In genomic region chr3:187748050-187748481, GRCh38 we compare ENCODE assay signal across 1 cellular context.
TF ChIP-seq lines count a peak whose summit lies in the region.

No MANE protein-coding gene starts in this region.

TF ChIP-seq in HepG2, 621 proteins besides CTCF, POLR2A, EP300 and RAD21 (continued from another document and continues in another):
- TF ChIP-seq SNRNP70 (IDR thresholded peaks at IDR 0.05; ENCODE audit: low read depth, low read length), result no peak
- no peak for TF ChIP-seq ZFP41 (CRISPR knock-in tag; IDR thresholded peaks at IDR 0.05; ENCODE audit: borderline replicate concordance)
- TF ChIP-seq HOMEZ (CRISPR knock-in tag; IDR thresholded peaks at IDR 0.05; ENCODE audit: low read depth), result peak; percentile 31; the same call in 1 of the 2 replicates
- no peak for TF ChIP-seq CBX1 (IDR thresholded peaks at IDR 0.05; ENCODE audit: low read depth)
- no peak for TF ChIP-seq MXD1 (CRISPR knock-in tag; IDR thresholded peaks at IDR 0.05)
- TF ChIP-seq SMARCE1 (IDR thresholded peaks at IDR 0.05; ENCODE audit: borderline replicate concordance), result no peak
- no peak for TF ChIP-seq GZF1 (CRISPR knock-in tag; IDR thresholded peaks at IDR 0.05)
- 0 out of 2 replicates have a peak, but pooled peaks have one; percentile 20 for TF ChIP-seq NR2C2 (CRISPR knock-in tag; IDR thresholded peaks at IDR 0.05; ENCODE audit: borderline replicate concordance)
- no peak for TF ChIP-seq LRRFIP1 (CRISPR knock-in tag; conservative IDR thresholded peaks at IDR 0.05)
- no peak; the same call in 1 of the 2 replicates for TF ChIP-seq ZKSCAN8 (CRISPR knock-in tag; IDR thresholded peaks at IDR 0.05; ENCODE audit: borderline replicate concordance)
- TF ChIP-seq ZNF766 (CRISPR knock-in tag; IDR thresholded peaks at IDR 0.05; ENCODE audit: borderline replicate concordance), result no peak
- peak; percentile 57 for TF ChIP-seq SMAD3 (CRISPR knock-in tag; IDR thresholded peaks at IDR 0.05)
- no peak for TF ChIP-seq ETS1 (CRISPR knock-in tag; IDR thresholded peaks at IDR 0.05)
- TF ChIP-seq PHF8 (CRISPR knock-in tag; IDR thresholded peaks at IDR 0.05), result no peak
- no peak for TF ChIP-seq ZNF564 (CRISPR knock-in tag; IDR thresholded peaks at IDR 0.05)
- no peak for TF ChIP-seq ZEB1 (IDR thresholded peaks at IDR 0.05; ENCODE audit: insufficient replicate concordance, low read depth)
- TF ChIP-seq THAP8 (CRISPR knock-in tag; IDR thresholded peaks at IDR 0.05; ENCODE audit: borderline replicate concordance), result no peak
- TF ChIP-seq NAIF1 (CRISPR knock-in tag; IDR thresholded peaks at IDR 0.05; ENCODE audit: borderline replicate concordance), result no peak
- no peak for TF ChIP-seq ZBTB49 (CRISPR knock-in tag; IDR thresholded peaks at IDR 0.05; ENCODE audit: borderline replicate concordance)
- no peak for TF ChIP-seq PAWR (CRISPR knock-in tag; IDR thresholded peaks at IDR 0.05; ENCODE audit: borderline replicate concordance)
- TF ChIP-seq IRF9 (CRISPR knock-in tag; IDR thresholded peaks at IDR 0.05; ENCODE audit: borderline replicate concordance), result no peak
- no peak for TF ChIP-seq ZSCAN21 (CRISPR knock-in tag; IDR thresholded peaks at IDR 0.05; ENCODE audit: borderline replicate concordance)
- TF ChIP-seq REXO4 (CRISPR knock-in tag; IDR thresholded peaks at IDR 0.05; ENCODE audit: borderline replicate concordance), result no peak
- TF ChIP-seq KDM4B (CRISPR knock-in tag; IDR thresholded peaks at IDR 0.05), result 0 out of 2 replicates have a peak, but pooled peaks have one; percentile 65
- TF ChIP-seq AGO1 (IDR thresholded peaks at IDR 0.05; ENCODE audit: low read depth, low read length, poor library complexity, severe bottlenecking), result no peak
- TF ChIP-seq GLMP (CRISPR knock-in tag; IDR thresholded peaks at IDR 0.05; ENCODE audit: borderline replicate concordance), result no peak
- TF ChIP-seq PCBP2 (optimal IDR thresholded peaks at IDR 0.05; ENCODE audit: low read depth, low read length, poor library complexity, severe bottlenecking), result no peak
- no peak for TF ChIP-seq EED (CRISPR knock-in tag; IDR thresholded peaks at IDR 0.05)
- TF ChIP-seq ARNT2 (CRISPR knock-in tag; IDR thresholded peaks at IDR 0.05; ENCODE audit: low read depth), result no peak
- no peak for TF ChIP-seq MXD3 (CRISPR knock-in tag; IDR thresholded peaks at IDR 0.05)
- no peak for TF ChIP-seq NR0B2 (CRISPR knock-in tag; IDR thresholded peaks at IDR 0.05)
- TF ChIP-seq ZNF530 (CRISPR knock-in tag; IDR thresholded peaks at IDR 0.05; ENCODE audit: low read depth), result no peak
- TF ChIP-seq MTERF4 (CRISPR knock-in tag; IDR thresholded peaks at IDR 0.05), result no peak
- no peak for TF ChIP-seq YY1 (IDR thresholded peaks at IDR 0.05; ENCODE audit: insufficient read depth, insufficient replicate concordance, low read depth, low read length)
- no peak for TF ChIP-seq AGO2 (optimal IDR thresholded peaks at IDR 0.05; ENCODE audit: low read depth, low read length)
- TF ChIP-seq ELF1 (CRISPR knock-in tag; IDR thresholded peaks at IDR 0.05), result no peak; the same call in 1 of the 2 replicates
- no peak for TF ChIP-seq PBX3 (CRISPR knock-in tag; IDR thresholded peaks at IDR 0.05; ENCODE audit: borderline replicate concordance)
- TF ChIP-seq GATAD2A (CRISPR knock-in tag; IDR thresholded peaks at IDR 0.05), result peak; percentile 85
- TF ChIP-seq ZNF788 (CRISPR knock-in tag; IDR thresholded peaks at IDR 0.05; ENCODE audit: borderline replicate concordance), result no peak
- TF ChIP-seq ZBTB46 (CRISPR knock-in tag; IDR thresholded peaks at IDR 0.05; ENCODE audit: borderline replicate concordance), result no peak
- TF ChIP-seq ATF4 (CRISPR knock-in tag; IDR thresholded peaks at IDR 0.05), result no peak
- no peak for TF ChIP-seq ZNF10 (CRISPR knock-in tag; IDR thresholded peaks at IDR 0.05; ENCODE audit: borderline replicate concordance, low read depth)
- no peak for TF ChIP-seq ETV6 (CRISPR knock-in tag; conservative IDR thresholded peaks at IDR 0.05)
- no peak for TF ChIP-seq SIN3A (IDR thresholded peaks at IDR 0.05; ENCODE audit: borderline replicate concordance, low read depth, low read length)
- peak; percentile 52; the same call in 1 of the 2 replicates for TF ChIP-seq FOXO1 (CRISPR knock-in tag; IDR thresholded peaks at IDR 0.05)
- TF ChIP-seq LCORL (IDR thresholded peaks at IDR 0.05), result no peak
- 0 out of 2 replicates have a peak, but pooled peaks have one; percentile 36 for TF ChIP-seq LCORL (CRISPR knock-in tag; IDR thresholded peaks at IDR 0.05)
- TF ChIP-seq ZNF329 (CRISPR knock-in tag; IDR thresholded peaks at IDR 0.05; ENCODE audit: low read depth), result no peak
